ENCODE assay signal across 26 cellular contexts in genomic region chr2:124261456-124261855, GRCh38.
"Had no signal": no experiment of that assay in that cellular context is flagged by ENCODE, and none has a peak within 500 bp of the region (broad histone marks: within the 10 kb centered on the region; RNA-seq: fewer than 3 reads in every experiment).

No MANE protein-coding gene starts in this region.

- H3K27ac ChIP-seq: HL-60, RWPE1, SJCRH30 had no signal

- FAIRE-seq: HTR-8/SVneo had no signal

- ATAC-seq: Panc1, PC-3, SK-N-SH treated with all-trans-retinoic acid at 6 μM for 48 hours, T-helper 17 cell had no signal

- H3K4me1 ChIP-seq: SJCRH30 had no signal

- DNase-seq: KBM-7; MG63; NCI-H1105; NCI-H1417; NCI-H1436 treated with DMSO at 0.1 percent for 48 hours; NCI-H1694; NCI-H187 treated with DMSO at 0.1 percent for 48 hours; NCI-H2081 treated with DMSO at 0.1 percent for 48 hours; NCI-H2171; NCI-H226; NCI-H446; NCI-H510A; NCI-H524 treated with DMSO at 0.1 percent for 48 hours; NCI-H69; NCI-H774; NK-92 treated with Interleukin-12 subunit alpha and Interleukin-12 subunit beta, amount 100 ng/mL, for 24 hours; PC-3; SHP77; SJCRH30; T-helper 1 cell; T-helper 17 cell had no signal

- H3K27me3 ChIP-seq: MG63, SJCRH30 had no signal

- H3K27me3 Mint-ChIP-seq: T-helper 17 cell had no signal

- H3K9me3 ChIP-seq: MG63, SJCRH30 had no signal

- H3K4me3 Mint-ChIP-seq: T-helper 17 cell had no signal

- H3K27ac Mint-ChIP-seq: T-helper 17 cell had no signal

- H3K4me3 ChIP-seq: MG63, SJCRH30 had no signal

- H3K4me1 Mint-ChIP-seq: T-helper 17 cell had no signal

- H3K36me3 ChIP-seq: MG63, SJCRH30 had no signal
